ENCODE assay signal across 15 cellular contexts in the genomic region with DNA sequence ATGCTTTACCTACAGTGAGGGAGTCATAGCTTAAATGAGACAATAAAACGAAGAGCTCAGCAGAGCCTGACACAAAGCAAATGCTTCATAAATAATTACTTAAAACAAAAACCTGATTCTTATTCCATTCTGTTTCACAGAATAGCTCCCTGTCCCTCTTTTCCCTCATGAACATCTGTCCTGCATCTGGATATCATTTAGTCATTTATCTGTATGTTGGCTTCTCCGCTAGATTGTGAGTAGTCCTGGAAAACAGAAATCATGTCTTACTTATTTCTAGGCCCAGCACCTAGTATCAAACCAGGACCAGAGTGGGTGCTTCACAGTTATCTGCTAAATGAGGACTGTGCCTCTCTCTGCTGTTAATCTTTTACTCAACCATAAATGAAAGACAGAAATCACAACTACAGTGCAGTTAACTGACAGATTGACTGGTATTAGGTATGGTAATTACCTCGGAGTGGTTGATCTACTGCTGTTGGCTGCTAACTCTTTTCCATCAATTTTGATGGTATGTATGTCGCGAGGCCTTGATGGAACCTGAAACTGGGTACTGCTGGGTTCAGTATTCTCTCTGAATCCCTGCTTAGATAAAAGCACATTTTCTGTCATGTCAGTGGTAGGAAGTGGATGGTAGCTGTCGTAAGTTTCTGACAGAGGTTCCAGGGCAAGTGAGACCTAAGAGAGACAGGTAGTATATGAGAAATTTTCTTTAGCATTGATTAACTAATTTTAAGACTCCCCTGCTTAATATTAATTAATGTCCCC. TPM values are rescaled to one million over a fixed set of nuclear protein-coding genes. Genes with fewer than 3 reads are reported as not detected.
DNase-seq lines count a peak whose midpoint lies in the region; ATAC-seq, FAIRE-seq and TF ChIP-seq lines count a peak whose summit lies in the region.
"Had no signal": no experiment of that assay in that cellular context is flagged by ENCODE, and none has a peak within 500 bp of the region (broad histone marks: within the 10 kb centered on the region; RNA-seq: fewer than 3 reads in every experiment).

No MANE protein-coding gene starts in this region.

- intact Hi-C loops in activated CD4-positive, alpha-beta T cell treated with anti-CD3 and anti-CD28 coated beads for 36 hours (cut with DNase I, micrococcal nuclease), result no loop called here
- intact Hi-C loops in lower leg skin (cut with DNase I; ENCODE audit: low total_unique reads), result no loop called here

- H3K4me3 ChIP-seq in AG10803 (ENCODE audit: low read length) (no peak overlapping the region), lower leg skin (ENCODE audit: low read depth, poor library complexity, severe bottlenecking) (no peak overlapping the region)
- H3K4me3 ChIP-seq: BLaER1 treated with 17β-estradiol and CSF1 and Interleukin-3, amounts not matched to agents 10 nM and 100 nM had no signal

- DNase-seq in AG10803 (ENCODE audit: low read depth), result peak; percentile 46
- DNase-seq in RCC 7860 (ENCODE audit: low spot score), result peak; percentile 38
- peak; percentile 18 for DNase-seq in fibroblast of gingiva (ENCODE audit: low read depth)
- DNase-seq in osteocyte (ENCODE audit: extremely low spot score, unreplicated experiment), result no peak
- DNase-seq in HuH-7.5 (ENCODE audit: low spot score), result no peak
- DNase-seq in activated CD4-positive, alpha-beta T cell treated with anti-CD3 and anti-CD28 coated beads for 36 hours, result no peak
- DNase-seq in lower leg skin (ENCODE audit: low spot score in 2 of 2), result no peak
- DNase-seq: aorta; H7; immature natural killer cell; KBM-7; RPMI8226; stimulated activated CD4-positive, alpha-beta T cell treated with anti-CD3 and anti-CD28 coated beads, Interleukin-2, amount 100 ng/mL, for 48 hours had no signal

- H3K27ac Mint-ChIP-seq in osteocyte (ENCODE audit: unreplicated experiment), result peak overlapping the region; percentile 89
- no peak overlapping the region for H3K27ac Mint-ChIP-seq in activated CD4-positive, alpha-beta T cell treated with anti-CD3 and anti-CD28 coated beads for 36 hours
- H3K27ac Mint-ChIP-seq: immature natural killer cell had no signal

- no peak for TF ChIP-seq POLR2A in lower leg skin (IDR thresholded peaks at IDR 0.05)

- 74 to 79% methylated on average over 6 of the region's 6 CpGs for WGBS in lower leg skin, 2 donors

- no peak for ATAC-seq in activated CD4-positive, alpha-beta T cell treated with anti-CD3 and anti-CD28 coated beads for 36 hours
- no peak for ATAC-seq in GM21515 (IDR thresholded peaks at IDR 0.05; ENCODE audit: unreplicated experiment)

- H3K36me3 Mint-ChIP-seq in osteocyte (ENCODE audit: unreplicated experiment), result peaks cover 5% of the 10 kb centered on the region
- peaks cover 19% of the 10 kb centered on the region for H3K36me3 Mint-ChIP-seq in activated CD4-positive, alpha-beta T cell treated with anti-CD3 and anti-CD28 coated beads for 36 hours (ENCODE audit: low read depth)

- H3K9me3 Mint-ChIP-seq in osteocyte (ENCODE audit: unreplicated experiment), result no peaks in the 10 kb centered on the region
- H3K9me3 Mint-ChIP-seq in activated CD4-positive, alpha-beta T cell treated with anti-CD3 and anti-CD28 coated beads for 36 hours (ENCODE audit: low read depth), result no peaks in the 10 kb centered on the region
- H3K9me3 Mint-ChIP-seq: immature natural killer cell had no signal

- POLR2A ChIA-PET in activated CD4-positive, alpha-beta T cell treated with anti-CD3 and anti-CD28 coated beads for 36 hours (lab: Charles Lee), result no interaction called here

- FAIRE-seq in RCC 7860 (lab: Jason Lieb, UNC), result peak; percentile 17

- peaks cover 59% of the 10 kb centered on the region for H3K4me1 Mint-ChIP-seq in osteocyte (ENCODE audit: unreplicated experiment)
- peaks cover 2% of the 10 kb centered on the region for H3K4me1 Mint-ChIP-seq in activated CD4-positive, alpha-beta T cell treated with anti-CD3 and anti-CD28 coated beads for 36 hours

- CTCF ChIA-PET in activated CD4-positive, alpha-beta T cell treated with anti-CD3 and anti-CD28 coated beads for 36 hours (lab: Charles Lee), result no interaction called here

- no peak for TF ChIP-seq CTCF in AG10803 (conservative IDR thresholded peaks at IDR 0.05; ENCODE audit: low read length)
- TF ChIP-seq CTCF in osteocyte (IDR thresholded peaks at IDR 0.05), result no peak
- no peak for TF ChIP-seq CTCF in lower leg skin (IDR thresholded peaks at IDR 0.05)

- no peak overlapping the region for H3K4me3 Mint-ChIP-seq in osteocyte (ENCODE audit: unreplicated experiment)
- H3K4me3 Mint-ChIP-seq in activated CD4-positive, alpha-beta T cell treated with anti-CD3 and anti-CD28 coated beads for 36 hours, result no peak overlapping the region
- H3K4me3 Mint-ChIP-seq: immature natural killer cell had no signal

- no peaks in the 10 kb centered on the region for H3K27me3 Mint-ChIP-seq in osteocyte (ENCODE audit: unreplicated experiment)
- no peaks in the 10 kb centered on the region for H3K27me3 Mint-ChIP-seq in activated CD4-positive, alpha-beta T cell treated with anti-CD3 and anti-CD28 coated beads for 36 hours

RNA-seq across cellular contexts. Expression of gene C2CD3, which starts 31.5 kb away (rescaled TPM):
- 25.2 and 26.9 TPM in 2 replicates for total RNA-seq in osteocyte
- 10 to 100 TPM; 23.9 to 28.0 TPM for total RNA-seq in activated CD4-positive, alpha-beta T cell treated with anti-CD3 and anti-CD28 coated beads for 36 hours
- total RNA-seq in lower leg skin, result 10 to 100 TPM; 16.9 to 28.0 (median 24.4) TPM

RNA-seq across cellular contexts. Expression of gene PPME1, which starts 31.8 kb away (rescaled TPM):
- total RNA-seq in osteocyte (33.4 and 40.4 TPM in 2 replicates), lower leg skin (10 to 100 TPM; 34.7 to 45.7 (median 39.0) TPM)
- total RNA-seq in activated CD4-positive, alpha-beta T cell treated with anti-CD3 and anti-CD28 coated beads for 36 hours, result 10 to 100 TPM; 54.2 to 61.5 TPM

Comparison
In these comparisons a context has a peak if more than half of its experiments do, and no peak if none do; other contexts are left out.
1. DNase-seq: peak in AG10803 (single experiment), RCC 7860 (single experiment) and fibroblast of gingiva (single experiment); none in osteocyte (single experiment), HuH-7.5 (single experiment), activated CD4-positive, alpha-beta T cell treated with anti-CD3 and anti-CD28 coated beads for 36 hours (single experiment) and lower leg skin (0 of 2).